20 cellular contexts compared by ENCODE assay signal in the genomic region with DNA sequence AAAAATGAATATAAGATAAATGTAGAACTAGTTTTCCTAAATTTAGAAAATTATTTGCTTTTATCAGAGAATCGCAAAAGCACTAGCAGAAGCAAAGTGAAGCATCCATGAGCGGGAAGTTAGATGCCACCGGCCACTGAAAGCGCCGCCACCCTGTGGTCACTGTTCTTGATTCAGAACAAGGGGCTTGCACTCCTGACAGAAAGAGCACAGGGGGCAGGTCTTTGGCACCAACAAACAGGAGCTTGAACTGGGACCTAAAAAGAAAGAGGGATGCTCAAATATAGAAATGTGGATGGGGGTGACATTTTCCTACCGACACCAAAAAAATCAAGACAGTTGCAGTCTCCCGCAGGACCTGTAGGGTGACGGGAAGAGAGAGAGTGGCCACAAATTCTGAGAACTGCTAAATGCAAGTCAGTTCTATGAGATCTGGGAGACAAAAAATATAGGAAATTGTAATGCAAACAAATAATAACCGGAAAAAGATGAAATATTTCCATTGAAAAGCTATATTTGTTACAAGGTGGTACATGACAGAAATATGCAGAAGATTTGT.
DNase-seq lines count a peak whose midpoint lies in the region; ATAC-seq, FAIRE-seq and TF ChIP-seq lines count a peak whose summit lies in the region.
"Had no signal": no experiment of that assay in that cellular context is flagged by ENCODE, and none has a peak within 500 bp of the region (broad histone marks: within the 10 kb centered on the region; RNA-seq: fewer than 3 reads in every experiment).

No MANE protein-coding gene starts in this region.

- TF ChIP-seq POLR2A in HepG2 (IDR thresholded peaks at IDR 0.05; ENCODE audit: insufficient read depth in 1 of 2, low read depth in 2 of 2, low read length in 2 of 2): no peak
- no peak for TF ChIP-seq POLR2A in right lobe of liver (IDR thresholded peaks at IDR 0.05)
- no peak for TF ChIP-seq POLR2A in heart left ventricle (IDR thresholded peaks at IDR 0.05)

- POLR2A ChIA-PET in HepG2 (lab: Yijun Ruan, JAX): no interaction called here

- no peak overlapping the region for H3K9ac ChIP-seq in HepG2 (ENCODE audit: insufficient read depth, low read depth, low read length)

- BruUV-seq in HepG2 (replicated peaks; lab: Mats Ljungman, UMichigan): no TSS peak

- TF ChIP-seq EP300 in HepG2 (IDR thresholded peaks at IDR 0.05; ENCODE audit: low read depth in 2 of 2, low read length in 2 of 2) (no peak), HepG2 (CRISPR knock-in tag; IDR thresholded peaks at IDR 0.05; ENCODE audit: borderline replicate concordance) (no peak)

- no peak overlapping the region for H2AFZ ChIP-seq in HepG2 (ENCODE audit: low read length)
- H2AFZ ChIP-seq: PC-9 had no signal

- in situ Hi-C loops in HepG2 (cut with HindIII; ENCODE audit: extremely low pct_ligation_motif_present, low pct_unique_long_range_greater_than_20kb): no loop called here
- in situ Hi-C loops in SK-MEL-5 (cut with HindIII; ENCODE audit: low pct_unique_long_range_greater_than_20kb, low sequenced_read_pairs): no loop called here

- peak; percentile 52; the same call in 2 of the 3 replicates for ATAC-seq in HepG2
- ATAC-seq in right lobe of liver: no peak
- ATAC-seq in T-helper 17 cell: no peak
- no peak for ATAC-seq in heart left ventricle
- no peak for ATAC-seq in HG02798 (IDR thresholded peaks at IDR 0.05; ENCODE audit: poor library complexity, unreplicated experiment)

- WGBS in HepG2 (ENCODE audit: low lambda C conversion rate): 32% methylated on average over 9 of the region's 9 CpGs
- 67% methylated on average over 9 of the region's 9 CpGs for WGBS in right lobe of liver (ENCODE audit: insufficient coverage, low coverage, low lambda C conversion rate, missing lambda C conversion rate)
- 78 to 85% (median 81%) methylated on average over 9 of the region's 9 CpGs for WGBS in heart left ventricle, 4 donors

- no peak for FAIRE-seq in HepG2 (lab: Jason Lieb, UNC)
- FAIRE-seq: A204.1, D721Med had no signal

- no peak overlapping the region for H3K27ac ChIP-seq in HepG2 (ENCODE audit: extremely low read length, insufficient read depth, low read length)
- no peak overlapping the region for H3K27ac ChIP-seq in right lobe of liver
- H3K27ac ChIP-seq in heart left ventricle: no peak overlapping the region
- H3K27ac ChIP-seq: PC-9, SK-N-MC had no signal

- H3K4me1 Mint-ChIP-seq in T-helper 17 cell: no peaks in the 10 kb centered on the region
- H3K4me1 Mint-ChIP-seq: CD4-positive, alpha-beta memory T cell had no signal

- TF ChIP-seq CTCF in HepG2 (CRISPR knock-in tag; IDR thresholded peaks at IDR 0.05) (no peak), right lobe of liver (IDR thresholded peaks at IDR 0.05) (no peak), heart left ventricle (IDR thresholded peaks at IDR 0.05) (no peak)

- no peak overlapping the region for H3K4me3 Mint-ChIP-seq in T-helper 17 cell
- H3K4me3 Mint-ChIP-seq: CD4-positive, alpha-beta memory T cell had no signal

- H3K4me1 ChIP-seq in HepG2 (ENCODE audit: insufficient read depth, low read length): peaks cover 10% of the 10 kb centered on the region
- no peaks in the 10 kb centered on the region for H3K4me1 ChIP-seq in right lobe of liver
- no peaks in the 10 kb centered on the region for H3K4me1 ChIP-seq in heart left ventricle

- no peaks in the 10 kb centered on the region for H3K27me3 Mint-ChIP-seq in T-helper 17 cell
- H3K27me3 Mint-ChIP-seq: CD4-positive, alpha-beta memory T cell had no signal

- CTCF ChIA-PET in HepG2 (lab: Yijun Ruan, JAX; ENCODE audit: low intra/inter-chr PET ratio, low total read pairs): no interaction called here

- H3K79me2 ChIP-seq in HepG2 (ENCODE audit: insufficient read depth, low read length): no peaks in the 10 kb centered on the region

- intact Hi-C loops in HepG2 (cut with micrococcal nuclease; ENCODE audit: unreplicated experiment) (no loop called here), right lobe of liver (cut with DNase I) (no loop called here), heart left ventricle (cut with DNase I) (no loop called here)

- H3K36me3 Mint-ChIP-seq in T-helper 17 cell (ENCODE audit: low read depth): no peaks in the 10 kb centered on the region
- H3K36me3 Mint-ChIP-seq: CD4-positive, alpha-beta memory T cell had no signal

- TF ChIP-seq RAD21 in HepG2 (CRISPR knock-in tag; IDR thresholded peaks at IDR 0.05): no peak

- no peaks in the 10 kb centered on the region for H3K27me3 ChIP-seq in HepG2 (ENCODE audit: control insufficient read depth in 1 of 2, insufficient read depth in 2 of 2, low read length in 2 of 2)
- H3K27me3 ChIP-seq in right lobe of liver: no peaks in the 10 kb centered on the region
- no peaks in the 10 kb centered on the region for H3K27me3 ChIP-seq in heart left ventricle

- H4K20me1 ChIP-seq in HepG2 (ENCODE audit: insufficient read depth, low read length): no peaks in the 10 kb centered on the region

- no peaks in the 10 kb centered on the region for H3K9me3 ChIP-seq in HepG2 (ENCODE audit: low read length)
- H3K9me3 ChIP-seq in right lobe of liver: no peaks in the 10 kb centered on the region
- H3K9me3 ChIP-seq in T-helper 17 cell (ENCODE audit: control insufficient read depth, low read length, poor library complexity, severe bottlenecking): no peaks in the 10 kb centered on the region
- no peaks in the 10 kb centered on the region for H3K9me3 ChIP-seq in heart left ventricle

- H3K36me3 ChIP-seq in HepG2 (replicated peaks in 1 of 2; ENCODE audit: control insufficient read depth in 1 of 2, insufficient read depth in 2 of 2, low read length in 2 of 2) (no peaks in the 10 kb centered on the region), right lobe of liver (no peaks in the 10 kb centered on the region), heart left ventricle (no peaks in the 10 kb centered on the region)

- H3K4me2 ChIP-seq in HepG2 (ENCODE audit: low read depth, low read length): no peak overlapping the region
- H3K4me2 ChIP-seq: PC-9 had no signal

- H3K4me3 ChIP-seq in HepG2 (replicated peaks in 1 of 3; ENCODE audit: insufficient read depth in 1 of 3, low read depth in 2 of 3, low read length in 3 of 3) (no peak overlapping the region), right lobe of liver (no peak overlapping the region), heart left ventricle (no peak overlapping the region)
- H3K4me3 ChIP-seq: PC-9, SK-N-MC had no signal

- no peak overlapping the region for H3K27ac Mint-ChIP-seq in T-helper 17 cell

- DNase-seq in HepG2 (ENCODE audit: low spot score): no peak
- no peak for DNase-seq in right lobe of liver
- peak; percentile 15 for DNase-seq in SK-MEL-5 (ENCODE audit: low read depth, low spot score)
- peak; percentile 12 for DNase-seq in iPS-NIHi11 (ENCODE audit: low spot score)
- DNase-seq in T-helper 17 cell: no peak
- no peak for DNase-seq in GM03348 (ENCODE audit: low spot score)
- no peak for DNase-seq in heart left ventricle
- DNase-seq: CD4-positive, alpha-beta memory T cell; DMS79 treated with DMSO at 0.1 percent for 48 hours; GDM1; GOT3; Karpas-422; NCI-H2029 treated with DMSO at 0.1 percent for 48 hours; NCI-H226; NK-92 treated with Interleukin-12 subunit alpha and Interleukin-12 subunit beta, amount 100 ng/mL, for 24 hours; PC-9 had no signal

TF ChIP-seq in HepG2, 621 proteins besides CTCF, POLR2A, EP300 and RAD21 (continues in another document):
- TF ChIP-seq, protein P1, sequence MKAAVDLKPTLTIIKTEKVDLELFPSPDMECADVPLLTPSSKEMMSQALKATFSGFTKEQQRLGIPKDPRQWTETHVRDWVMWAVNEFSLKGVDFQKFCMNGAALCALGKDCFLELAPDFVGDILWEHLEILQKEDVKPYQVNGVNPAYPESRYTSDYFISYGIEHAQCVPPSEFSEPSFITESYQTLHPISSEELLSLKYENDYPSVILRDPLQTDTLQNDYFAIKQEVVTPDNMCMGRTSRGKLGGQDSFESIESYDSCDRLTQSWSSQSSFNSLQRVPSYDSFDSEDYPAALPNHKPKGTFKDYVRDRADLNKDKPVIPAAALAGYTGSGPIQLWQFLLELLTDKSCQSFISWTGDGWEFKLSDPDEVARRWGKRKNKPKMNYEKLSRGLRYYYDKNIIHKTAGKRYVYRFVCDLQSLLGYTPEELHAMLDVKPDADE (CRISPR knock-in tag; IDR thresholded peaks at IDR 0.05): no peak
- no peak for TF ChIP-seq CBFB (CRISPR knock-in tag; IDR thresholded peaks at IDR 0.05)
- TF ChIP-seq, protein P2, sequence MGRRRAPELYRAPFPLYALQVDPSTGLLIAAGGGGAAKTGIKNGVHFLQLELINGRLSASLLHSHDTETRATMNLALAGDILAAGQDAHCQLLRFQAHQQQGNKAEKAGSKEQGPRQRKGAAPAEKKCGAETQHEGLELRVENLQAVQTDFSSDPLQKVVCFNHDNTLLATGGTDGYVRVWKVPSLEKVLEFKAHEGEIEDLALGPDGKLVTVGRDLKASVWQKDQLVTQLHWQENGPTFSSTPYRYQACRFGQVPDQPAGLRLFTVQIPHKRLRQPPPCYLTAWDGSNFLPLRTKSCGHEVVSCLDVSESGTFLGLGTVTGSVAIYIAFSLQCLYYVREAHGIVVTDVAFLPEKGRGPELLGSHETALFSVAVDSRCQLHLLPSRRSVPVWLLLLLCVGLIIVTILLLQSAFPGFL (CRISPR knock-in tag; IDR thresholded peaks at IDR 0.05): no peak
- no peak for TF ChIP-seq ZNF432 (CRISPR knock-in tag; IDR thresholded peaks at IDR 0.05; ENCODE audit: borderline replicate concordance)
- TF ChIP-seq DMAP1 (CRISPR knock-in tag; IDR thresholded peaks at IDR 0.05): no peak
- TF ChIP-seq, protein P3, sequence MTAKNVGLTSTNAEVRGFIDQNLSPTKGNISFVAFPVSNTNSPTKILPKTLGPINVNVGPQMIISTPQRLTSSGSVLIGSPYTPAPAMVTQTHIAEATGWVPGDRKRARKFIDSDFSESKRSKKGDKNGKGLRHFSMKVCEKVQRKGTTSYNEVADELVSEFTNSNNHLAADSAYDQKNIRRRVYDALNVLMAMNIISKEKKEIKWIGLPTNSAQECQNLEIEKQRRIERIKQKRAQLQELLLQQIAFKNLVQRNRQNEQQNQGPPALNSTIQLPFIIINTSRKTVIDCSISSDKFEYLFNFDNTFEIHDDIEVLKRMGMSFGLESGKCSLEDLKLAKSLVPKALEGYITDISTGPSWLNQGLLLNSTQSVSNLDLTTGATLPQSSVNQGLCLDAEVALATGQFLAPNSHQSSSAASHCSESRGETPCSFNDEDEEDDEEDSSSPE (CRISPR knock-in tag; IDR thresholded peaks at IDR 0.05): no peak
- no peak for TF ChIP-seq TBX2 (CRISPR knock-in tag; IDR thresholded peaks at IDR 0.05; ENCODE audit: borderline replicate concordance)

Comparison
In these comparisons a context has a peak if more than half of its experiments do, and no peak if none do; other contexts are left out.
1. DNase-seq: peak in SK-MEL-5 (single experiment) and iPS-NIHi11 (single experiment); none in HepG2 (single experiment), right lobe of liver (0 of 3), T-helper 17 cell (0 of 3), GM03348 (single experiment) and heart left ventricle (0 of 5).